13 cellular contexts compared by ENCODE assay signal in the genomic region with DNA sequence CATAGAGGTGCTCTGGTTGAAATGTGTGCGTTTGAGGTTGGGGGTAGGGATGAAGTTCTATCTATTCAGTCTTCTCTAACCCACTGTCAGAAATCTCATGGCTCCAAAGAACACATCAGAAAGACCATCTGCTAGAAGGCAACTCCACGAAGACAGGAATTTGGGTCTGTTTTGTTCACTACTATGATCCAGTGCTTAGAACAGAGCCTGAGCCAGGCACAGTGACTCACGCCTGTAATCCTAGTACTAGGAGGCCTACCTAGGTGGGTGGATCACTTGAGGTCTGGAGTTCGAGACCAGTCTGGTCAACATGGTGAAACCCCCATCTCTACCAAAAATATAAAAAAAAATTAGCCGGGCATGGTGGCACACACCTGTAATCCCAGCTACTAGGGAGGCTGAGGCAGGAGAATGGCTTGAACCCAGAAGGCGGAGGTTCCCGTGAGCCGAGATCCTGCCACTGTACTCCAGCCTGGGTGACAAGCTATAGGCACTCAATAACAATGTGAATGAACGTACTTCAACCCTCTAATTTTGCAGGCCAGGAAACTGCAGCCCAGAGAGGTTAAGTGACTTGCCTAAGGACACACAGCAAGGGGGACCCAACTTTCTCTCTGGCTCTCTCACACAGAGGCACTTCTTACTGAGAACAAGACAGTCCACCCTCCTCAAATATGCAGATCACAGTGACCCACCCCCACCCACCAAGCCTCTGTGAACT. TPM values are rescaled to one million over a fixed set of nuclear protein-coding genes. Genes with fewer than 3 reads are reported as not detected.
DNase-seq lines count a peak whose midpoint lies in the region; ATAC-seq and TF ChIP-seq lines count a peak whose summit lies in the region.
"Had no signal": no experiment of that assay in that cellular context is flagged by ENCODE, and none has a peak within 500 bp of the region (broad histone marks: within the 10 kb centered on the region; RNA-seq: fewer than 3 reads in every experiment).

No MANE protein-coding gene starts in this region.

- H3K27me3 ChIP-seq in skeletal muscle satellite cell (ENCODE audit: control insufficient read depth, insufficient read depth, low read length), result no peaks in the 10 kb centered on the region
- H3K27me3 ChIP-seq in naive thymus-derived CD4-positive, alpha-beta T cell (ENCODE audit: control insufficient read depth in 2 of 2, insufficient read depth in 2 of 2, low read length in 2 of 2), result no peaks in the 10 kb centered on the region
- H3K27me3 ChIP-seq: ovary had no signal

- H3K4me3 ChIP-seq in astrocyte of the cerebellum (ENCODE audit: low read depth, low read length), result peak overlapping the region; percentile 78
- no peak overlapping the region for H3K4me3 ChIP-seq in skeletal muscle satellite cell (ENCODE audit: low read length)
- H3K4me3 ChIP-seq in naive thymus-derived CD4-positive, alpha-beta T cell (ENCODE audit: low read length), result no peak overlapping the region

- CTCF ChIA-PET in naive thymus-derived CD4-positive, alpha-beta T cell (lab: Charles Lee), result interaction anchor here (1.1 to 1.9 kb wide), 2 partner anchors 56 to 85 kb away, joined by 3 to 4 read pairs; a partner anchor contains a TSS

- H3K27me3 Mint-ChIP-seq in naive thymus-derived CD4-positive, alpha-beta T cell, result peaks cover 0 to 14% (median 0%) of the 10 kb centered on the region in 5 donors
- peaks cover 21% of the 10 kb centered on the region for H3K27me3 Mint-ChIP-seq in activated T-helper 1 cell treated with anti-CD3 and anti-CD28 coated beads, Interleukin-12 subunit alpha, Interleukin-12 subunit beta, Interleukin-2, Interleukin-4 antibody, amounts not matched to agents 30 ng/mL and 10 ng/mL and 1 ng/mL, durations not matched to agents 14 hours and 24 hours and 36 hours (ENCODE audit: insufficient read depth)

- H3K27ac Mint-ChIP-seq in naive thymus-derived CD4-positive, alpha-beta T cell, result peak overlapping the region in 1 of 9 donors; percentile 28
- H3K27ac Mint-ChIP-seq in activated T-helper 1 cell treated with anti-CD3 and anti-CD28 coated beads, Interleukin-12 subunit alpha, Interleukin-12 subunit beta, Interleukin-2, Interleukin-4 antibody, amounts not matched to agents 30 ng/mL and 10 ng/mL and 1 ng/mL, durations not matched to agents 14 hours and 24 hours and 36 hours, result no peak overlapping the region

- DNase-seq in ELF-1 (ENCODE audit: low read depth, low spot score) (peak; percentile 44), astrocyte of the cerebellum (ENCODE audit: low read depth) (no peak), iris pigment epithelial cell (ENCODE audit: low read depth) (peak; percentile 54), NCI-H187 (lab: John Stamatoyannopoulos, UW) (no peak)
- no peak for DNase-seq in naive thymus-derived CD4-positive, alpha-beta T cell
- no peak for DNase-seq in activated naive CD4-positive, alpha-beta T cell treated with Interleukin-2 at 50 U/mL for 16 hours
- no peak for DNase-seq in activated T-helper 1 cell treated with anti-CD3 and anti-CD28 coated beads, Interleukin-12 subunit alpha, Interleukin-12 subunit beta, Interleukin-2, Interleukin-4 antibody, amounts not matched to agents 30 ng/mL and 10 ng/mL and 1 ng/mL, durations not matched to agents 14 hours and 24 hours and 36 hours (ENCODE audit: low spot score)
- DNase-seq: activated CD4-positive, alpha-beta T cell treated with anti-CD3 and anti-CD28 coated beads, Interleukin-2, amount 50 U/mL, for 4 hours; amniotic stem cell; NCI-H2081 had no signal

- POLR2A ChIA-PET in naive thymus-derived CD4-positive, alpha-beta T cell (lab: Charles Lee), result no interaction called here

- peaks cover 10 to 14% (median 12%) of the 10 kb centered on the region in 7 donors for H3K4me1 Mint-ChIP-seq in naive thymus-derived CD4-positive, alpha-beta T cell
- peaks cover 11% of the 10 kb centered on the region for H3K4me1 Mint-ChIP-seq in activated T-helper 1 cell treated with anti-CD3 and anti-CD28 coated beads, Interleukin-12 subunit alpha, Interleukin-12 subunit beta, Interleukin-2, Interleukin-4 antibody, amounts not matched to agents 30 ng/mL and 10 ng/mL and 1 ng/mL, durations not matched to agents 14 hours and 24 hours and 36 hours (ENCODE audit: low read depth)

- intact Hi-C loops in naive thymus-derived CD4-positive, alpha-beta T cell (cut with micrococcal nuclease), result no loop called here
- intact Hi-C loops in activated T-helper 1 cell treated with anti-CD3 and anti-CD28 coated beads, Interleukin-12 subunit alpha, Interleukin-12 subunit beta, Interleukin-2, Interleukin-4 antibody, amounts not matched to agents 30 ng/mL and 10 ng/mL and 1 ng/mL, durations not matched to agents 14 hours and 24 hours and 36 hours (cut with micrococcal nuclease), result no loop called here

- peak overlapping the region; percentile 95 for H3K4me2 ChIP-seq in skeletal muscle satellite cell (ENCODE audit: low read length)

- in situ Hi-C loops in astrocyte of the cerebellum (cut with HindIII; ENCODE audit: low sequenced_read_pairs), result no loop called here

- H3K4me3 Mint-ChIP-seq in naive thymus-derived CD4-positive, alpha-beta T cell, result peak overlapping the region in 4 of 10 donors; percentile 34 to 66 (median 62)
- H3K4me3 Mint-ChIP-seq in activated T-helper 1 cell treated with anti-CD3 and anti-CD28 coated beads, Interleukin-12 subunit alpha, Interleukin-12 subunit beta, Interleukin-2, Interleukin-4 antibody, amounts not matched to agents 30 ng/mL and 10 ng/mL and 1 ng/mL, durations not matched to agents 14 hours and 24 hours and 36 hours, result no peak overlapping the region

- no peak overlapping the region for H3K27ac ChIP-seq in naive thymus-derived CD4-positive, alpha-beta T cell (ENCODE audit: low read depth, low read length)
- H3K27ac ChIP-seq: HL-60 had no signal

- H3K9me3 ChIP-seq in skeletal muscle satellite cell (replicated peaks; ENCODE audit: low read length), result no peaks in the 10 kb centered on the region
- no peaks in the 10 kb centered on the region for H3K9me3 ChIP-seq in naive thymus-derived CD4-positive, alpha-beta T cell (ENCODE audit: control insufficient read depth in 2 of 3, low read length in 3 of 3)
- H3K9me3 ChIP-seq: ovary had no signal

- TF ChIP-seq CTCF in astrocyte of the cerebellum (IDR thresholded peaks at IDR 0.05; ENCODE audit: low read depth, low read length, missing control alignments), result no peak

- H3K9me3 Mint-ChIP-seq in naive thymus-derived CD4-positive, alpha-beta T cell, result no peaks in the 10 kb centered on the region
- H3K9me3 Mint-ChIP-seq in activated T-helper 1 cell treated with anti-CD3 and anti-CD28 coated beads, Interleukin-12 subunit alpha, Interleukin-12 subunit beta, Interleukin-2, Interleukin-4 antibody, amounts not matched to agents 30 ng/mL and 10 ng/mL and 1 ng/mL, durations not matched to agents 14 hours and 24 hours and 36 hours, result no peaks in the 10 kb centered on the region

- H3K36me3 ChIP-seq in skeletal muscle satellite cell (ENCODE audit: insufficient read depth, low read length), result peaks cover 6% of the 10 kb centered on the region
- H3K36me3 ChIP-seq in naive thymus-derived CD4-positive, alpha-beta T cell (ENCODE audit: control insufficient read depth in 2 of 3, insufficient read depth in 3 of 3, low read length in 3 of 3), result no peaks in the 10 kb centered on the region
- H3K36me3 ChIP-seq: ovary had no signal

- H3K4me1 ChIP-seq in skeletal muscle satellite cell (ENCODE audit: control insufficient read depth, insufficient read depth, low read length), result peaks cover 38% of the 10 kb centered on the region
- H3K4me1 ChIP-seq in naive thymus-derived CD4-positive, alpha-beta T cell (ENCODE audit: control insufficient read depth in 2 of 2, insufficient read depth in 2 of 2, low read length in 2 of 2), result peaks cover 10 to 11% of the 10 kb centered on the region in 2 donors

- peaks cover 0 to 5% (median 0%) of the 10 kb centered on the region in 5 donors for H3K36me3 Mint-ChIP-seq in naive thymus-derived CD4-positive, alpha-beta T cell
- H3K36me3 Mint-ChIP-seq in activated T-helper 1 cell treated with anti-CD3 and anti-CD28 coated beads, Interleukin-12 subunit alpha, Interleukin-12 subunit beta, Interleukin-2, Interleukin-4 antibody, amounts not matched to agents 30 ng/mL and 10 ng/mL and 1 ng/mL, durations not matched to agents 14 hours and 24 hours and 36 hours (ENCODE audit: low read depth), result peaks cover 8% of the 10 kb centered on the region

- no peak overlapping the region for H3K9ac ChIP-seq in skeletal muscle satellite cell (ENCODE audit: low read depth, low read length)

- no peak for ATAC-seq in naive thymus-derived CD4-positive, alpha-beta T cell

RNA-seq across cellular contexts. Expression of a gene that starts 2.2 kb away (rescaled TPM):
- 4.6 and 6.1 TPM in 2 replicates for total RNA-seq in skeletal muscle satellite cell (2012; rRNA removed)
- 1 to 10 TPM in 2 of 5 experiments, under 1 TPM in 3; 0.22 to 1.2 (median 0.92) TPM for total RNA-seq in naive thymus-derived CD4-positive, alpha-beta T cell
- polyA plus RNA-seq in naive thymus-derived CD4-positive, alpha-beta T cell, result under 1 TPM in 1 of 2 donors, not detected in 1; 0.28 TPM
- 0.88 and 2.0 TPM in 2 replicates for total RNA-seq in activated T-helper 1 cell treated with anti-CD3 and anti-CD28 coated beads, Interleukin-12 subunit alpha, Interleukin-12 subunit beta, Interleukin-2, Interleukin-4 antibody, amounts not matched to agents 30 ng/mL and 10 ng/mL and 1 ng/mL, durations not matched to agents 14 hours and 24 hours and 36 hours

RNA-seq across cellular contexts. Expression of a gene that starts 3.2 kb away (rescaled TPM):
- total RNA-seq in skeletal muscle satellite cell (2012; rRNA removed), result 8.1 and 9.1 TPM in 2 replicates
- 10 to 100 TPM; 36.2 to 62.9 (median 56.0) TPM for total RNA-seq in naive thymus-derived CD4-positive, alpha-beta T cell
- polyA plus RNA-seq in naive thymus-derived CD4-positive, alpha-beta T cell, result 10 to 100 TPM; 64.6 to 85.0 TPM
- 65.9 and 72.6 TPM in 2 replicates for total RNA-seq in activated T-helper 1 cell treated with anti-CD3 and anti-CD28 coated beads, Interleukin-12 subunit alpha, Interleukin-12 subunit beta, Interleukin-2, Interleukin-4 antibody, amounts not matched to agents 30 ng/mL and 10 ng/mL and 1 ng/mL, durations not matched to agents 14 hours and 24 hours and 36 hours

RNA-seq across cellular contexts. Expression of a gene that starts 12.4 kb away (rescaled TPM):
- total RNA-seq in skeletal muscle satellite cell (2012; rRNA removed), result not detected in 2 replicates
- 10 to 100 TPM; 22.4 to 55.7 (median 33.7) TPM for total RNA-seq in naive thymus-derived CD4-positive, alpha-beta T cell
- polyA plus RNA-seq in naive thymus-derived CD4-positive, alpha-beta T cell, result 10 to 100 TPM in 1 of 2 donors, 1 to 10 TPM in 1; 9.2 to 12.8 TPM
- 7.1 and 8.2 TPM in 2 replicates for total RNA-seq in activated T-helper 1 cell treated with anti-CD3 and anti-CD28 coated beads, Interleukin-12 subunit alpha, Interleukin-12 subunit beta, Interleukin-2, Interleukin-4 antibody, amounts not matched to agents 30 ng/mL and 10 ng/mL and 1 ng/mL, durations not matched to agents 14 hours and 24 hours and 36 hours

RNA-seq across cellular contexts. Expression of a gene that starts 56.7 kb away (rescaled TPM):
- 10.4 and 14.4 TPM in 2 replicates for total RNA-seq in skeletal muscle satellite cell (2012; rRNA removed)
- 10 to 100 TPM; 74.1 to 97.2 (median 81.9) TPM for total RNA-seq in naive thymus-derived CD4-positive, alpha-beta T cell
- 10 to 100 TPM; 11.7 to 27.2 TPM for polyA plus RNA-seq in naive thymus-derived CD4-positive, alpha-beta T cell
- total RNA-seq in activated T-helper 1 cell treated with anti-CD3 and anti-CD28 coated beads, Interleukin-12 subunit alpha, Interleukin-12 subunit beta, Interleukin-2, Interleukin-4 antibody, amounts not matched to agents 30 ng/mL and 10 ng/mL and 1 ng/mL, durations not matched to agents 14 hours and 24 hours and 36 hours, result 67.0 and 70.4 TPM in 2 replicates

Comparison
In these comparisons a context has a peak if more than half of its experiments do, and no peak if none do; other contexts are left out.
1. DNase-seq: peak in ELF-1 (single experiment) and iris pigment epithelial cell (single experiment); none in astrocyte of the cerebellum (single experiment), naive thymus-derived CD4-positive, alpha-beta T cell (0 of 9), NCI-H187 (0 of 2), activated naive CD4-positive, alpha-beta T cell treated with Interleukin-2 at 50 U/mL for 16 hours (single experiment) and activated T-helper 1 cell treated with anti-CD3 and anti-CD28 coated beads, Interleukin-12 subunit alpha, Interleukin-12 subunit beta, Interleukin-2, Interleukin-4 antibody, amounts not matched to agents 30 ng/mL and 10 ng/mL and 1 ng/mL, durations not matched to agents 14 hours and 24 hours and 36 hours (single experiment).